In genomic region chr3:134794950-134795775, GRCh38 we compare ENCODE assay signal across 8 cellular contexts. TPM values are rescaled to one million over a fixed set of nuclear protein-coding genes. Genes with fewer than 3 reads are reported as not detected.
DNase-seq lines count a peak whose midpoint lies in the region; ATAC-seq and TF ChIP-seq lines count a peak whose summit lies in the region.

Gene EPHB1, plus strand, starts transcription at chr3:134795260.

- DNase-seq in COLO829 (ENCODE audit: low spot score), result peak; percentile 75
- peak; percentile 92 for DNase-seq in NCI-H510A treated with DMSO at 0.1 percent for 48 hours (lab: John Stamatoyannopoulos, UW)
- peak; percentile 29 to 33 for DNase-seq in activated CD4-positive, alpha-beta T cell treated with anti-CD3 and anti-CD28 coated beads, Interleukin-2, amount 50 U/mL, for 4 hours
- DNase-seq in endodermal cell, result peak; percentile 99
- peak; percentile 82 for DNase-seq in mesenchymal stem cell
- peak; percentile 56 to 58 for DNase-seq in stimulated activated CD8-positive, alpha-beta memory T cell treated with anti-CD3 and anti-CD28 coated beads, Interleukin-2, amount 100 ng/mL, for 48 hours (ENCODE audit: low read depth in 2 of 2)

- H3K4me3 ChIP-seq in endodermal cell (ENCODE audit: low read length) (peak within 1 kb of the TSS; percentile 81), mesenchymal stem cell (ENCODE audit: insufficient read depth in 1 of 2, low read depth in 1 of 2, low read length in 2 of 2) (peak within 1 kb of the TSS; percentile 73 to 84)

- H3K36me3 ChIP-seq in endodermal cell (ENCODE audit: control insufficient read depth, insufficient read depth, low read length), result no peaks in the 10 kb centered on the region
- no peaks in the 10 kb centered on the region for H3K36me3 ChIP-seq in mesenchymal stem cell (ENCODE audit: control insufficient read depth in 1 of 2, insufficient read depth in 2 of 2, low read depth in 1 of 2, low read length in 2 of 2)

- H3K14ac ChIP-seq in mesenchymal stem cell (ENCODE audit: low read length in 2 of 2), result no peak within 1 kb of the TSS

- TF ChIP-seq CTCF in endodermal cell (conservative IDR thresholded peaks at IDR 0.05), result peak; percentile 98

- H3K4me1 Mint-ChIP-seq in endodermal cell, result peaks cover 11% of the 10 kb centered on the region

- H2BK5ac ChIP-seq in mesenchymal stem cell (ENCODE audit: low read depth, low read length, poor library complexity, severe bottlenecking), result no peak within 1 kb of the TSS

- H3K79me1 ChIP-seq in mesenchymal stem cell (replicated peaks; ENCODE audit: low read length, poor library complexity, severe bottlenecking), result peaks cover 6% of the 10 kb centered on the region

- no peaks in the 10 kb centered on the region for H3K36me3 Mint-ChIP-seq in endodermal cell (ENCODE audit: low read depth)

- H3K4me3 Mint-ChIP-seq in endodermal cell, result peak within 1 kb of the TSS; percentile 78

- H3K4me1 ChIP-seq in endodermal cell (ENCODE audit: control insufficient read depth, insufficient read depth, low read length) (no peaks in the 10 kb centered on the region), mesenchymal stem cell (ENCODE audit: control insufficient read depth, insufficient read depth, low read depth, low read length) (peaks cover 32% of the 10 kb centered on the region)

- peaks cover 93% of the 10 kb centered on the region for H3K27me3 Mint-ChIP-seq in endodermal cell (ENCODE audit: insufficient read depth)

- H3K18ac ChIP-seq in mesenchymal stem cell (ENCODE audit: low read depth in 1 of 2, low read length in 2 of 2), result no peak within 1 kb of the TSS

- no peak within 1 kb of the TSS for H2BK15ac ChIP-seq in mesenchymal stem cell (ENCODE audit: low read depth, poor library complexity, severe bottlenecking)

- H3K4ac ChIP-seq in mesenchymal stem cell (ENCODE audit: low read depth in 1 of 2, low read length in 2 of 2), result no peak within 1 kb of the TSS

- no peaks in the 10 kb centered on the region for H3K9me3 Mint-ChIP-seq in endodermal cell

- H3K27me3 ChIP-seq in endodermal cell (ENCODE audit: control insufficient read depth, insufficient read depth, low read length, poor library complexity, severe bottlenecking) (peaks cover 97% of the 10 kb centered on the region), mesenchymal stem cell (ENCODE audit: control insufficient read depth in 1 of 2, insufficient read depth in 1 of 2, low read length in 2 of 2) (peaks cover 15 to 41% of the 10 kb centered on the region in 2 experiments)

- peak within 1 kb of the TSS; percentile 95 for H3K27ac Mint-ChIP-seq in endodermal cell

- no peak within 1 kb of the TSS for H2BK12ac ChIP-seq in mesenchymal stem cell (ENCODE audit: low read length in 2 of 2)

- no peak within 1 kb of the TSS for H4K91ac ChIP-seq in mesenchymal stem cell (ENCODE audit: low read length)

- no peak within 1 kb of the TSS for H3K27ac ChIP-seq in endodermal cell (ENCODE audit: low read depth, low read length)
- no peak within 1 kb of the TSS for H3K27ac ChIP-seq in mesenchymal stem cell (ENCODE audit: low read length, poor library complexity, severe bottlenecking)

- H3K9ac ChIP-seq in endodermal cell (ENCODE audit: extremely low read depth, low read length, poor library complexity, severe bottlenecking), result peak within 1 kb of the TSS; percentile 25
- peak within 1 kb of the TSS; percentile 71 for H3K9ac ChIP-seq in mesenchymal stem cell (ENCODE audit: low read length)

- peak within 1 kb of the TSS; percentile 96 for H3K4me2 ChIP-seq in mesenchymal stem cell (ENCODE audit: low read length, poor library complexity, severe bottlenecking)

- no peaks in the 10 kb centered on the region for H3K9me3 ChIP-seq in endodermal cell (ENCODE audit: control insufficient read depth, low read length)
- no peaks in the 10 kb centered on the region for H3K9me3 ChIP-seq in mesenchymal stem cell (ENCODE audit: control insufficient read depth, low read length)

- H3K23ac ChIP-seq in mesenchymal stem cell (ENCODE audit: low read length in 2 of 2), result no peak within 1 kb of the TSS

- ATAC-seq in GM19397 (IDR thresholded peaks at IDR 0.05; ENCODE audit: unreplicated experiment), result peak; percentile 76
- ATAC-seq in HG03520 (IDR thresholded peaks at IDR 0.05; ENCODE audit: unreplicated experiment), result peak; percentile 79

- H2AK5ac ChIP-seq in mesenchymal stem cell (ENCODE audit: low read length, severe bottlenecking), result no peak within 1 kb of the TSS

- no peak within 1 kb of the TSS for H2BK120ac ChIP-seq in mesenchymal stem cell (ENCODE audit: low read depth, low read length)

- whole genome bisulfite sequencing in endodermal cell (ENCODE audit: insufficient coverage in 1 of 2, insufficient read length in 1 of 2), 2 experiments, result 0 to 1% methylated on average over 23 to 71 of the region's 74 CpGs
- WGBS in mesenchymal stem cell, result under 1% methylated on average over 61 of the region's 74 CpGs

- H2AFZ ChIP-seq in mesenchymal stem cell (ENCODE audit: low read depth, low read length), result peak within 1 kb of the TSS; percentile 29

- no peak within 1 kb of the TSS for H4K8ac ChIP-seq in mesenchymal stem cell (ENCODE audit: low read length)

RNA-seq across cellular contexts. Expression of gene EPHB1, which starts in this region (rescaled TPM):
- total RNA-seq in endodermal cell, result 1 to 10 TPM; 2.9 to 3.6 TPM
- polyA plus RNA-seq in endodermal cell (2013, experiment 1 of 2), result 13.5 TPM
- 13.9 TPM for polyA plus RNA-seq in endodermal cell (2013, experiment 2 of 2)
- not detected for polyA plus RNA-seq in mesenchymal stem cell (2013, experiment 1 of 2)
- polyA plus RNA-seq in mesenchymal stem cell (2013, experiment 2 of 2), result 0.01 TPM

Comparison
In these comparisons a context has a peak if more than half of its experiments do, and no peak if none do; other contexts are left out.
1. DNase-seq: peak in every context shown above with its lines; median percentile 99 in endodermal cell; 92 in NCI-H510A treated with DMSO at 0.1 percent for 48 hours; 82 in mesenchymal stem cell; 75 in COLO829; 57 in stimulated activated CD8-positive, alpha-beta memory T cell treated with anti-CD3 and anti-CD28 coated beads, Interleukin-2, amount 100 ng/mL, for 48 hours; 31 in activated CD4-positive, alpha-beta T cell treated with anti-CD3 and anti-CD28 coated beads, Interleukin-2, amount 50 U/mL, for 4 hours.